ENCODE assay signal across 10 cellular contexts in the genomic region with DNA sequence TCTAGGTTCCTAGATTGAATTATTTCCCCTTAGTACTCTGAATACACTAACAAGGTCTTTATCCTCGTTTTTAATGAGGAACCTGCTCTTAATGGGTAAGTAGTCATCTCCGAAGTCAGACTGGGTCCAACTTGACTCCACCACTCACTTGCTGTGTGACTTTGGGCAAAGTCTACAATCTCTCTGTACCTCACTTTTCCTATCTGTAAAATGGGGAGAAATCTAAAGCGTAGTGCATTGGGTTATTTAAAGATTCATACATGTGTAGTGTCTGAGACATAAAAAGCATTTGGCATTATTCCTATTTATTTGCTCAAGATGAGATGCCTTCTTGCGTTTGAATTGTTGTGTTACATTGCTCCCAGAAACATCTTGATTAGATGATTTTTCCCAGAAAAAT. TPM values are rescaled to one million over a fixed set of nuclear protein-coding genes. Genes with fewer than 3 reads are reported as not detected.
DNase-seq lines count a peak whose midpoint lies in the region; ATAC-seq, FAIRE-seq and TF ChIP-seq lines count a peak whose summit lies in the region.
"Had no signal": no experiment of that assay in that cellular context is flagged by ENCODE, and none has a peak within 500 bp of the region (broad histone marks: within the 10 kb centered on the region; RNA-seq: fewer than 3 reads in every experiment).

No MANE protein-coding gene starts in this region.

- FAIRE-seq in GM12878 (lab: Jason Lieb, UNC): no peak

- H4K20me1 ChIP-seq in GM12878 (ENCODE audit: control insufficient read depth, insufficient read depth): no peaks in the 10 kb centered on the region

- in situ Hi-C loops in GM12878 (cut with MboI): no loop called here

- H3K79me2 ChIP-seq in GM12878 (ENCODE audit: control insufficient read depth, insufficient read depth, low read length): no peaks in the 10 kb centered on the region

- H3K36me3 Mint-ChIP-seq in activated T-cell treated with anti-CD3 and anti-CD28 coated beads, Interleukin-2, amount 50 U/mL, for 4 hours (ENCODE audit: insufficient read depth): no peaks in the 10 kb centered on the region
- no peaks in the 10 kb centered on the region for H3K36me3 Mint-ChIP-seq in memory B cell

- intact Hi-C loops in GM12878 (cut with micrococcal nuclease; ENCODE audit: unreplicated experiment) (no loop called here), thyroid gland (cut with DNase I) (loop anchor here (5.0 kb wide), 1 partner anchor 212 kb away; the partner anchor contains the start of gene TSHR)

- H3K27me3 ChIP-seq in GM12878 (replicated peaks in 1 of 2; ENCODE audit: control insufficient read depth in 2 of 2, insufficient read depth in 2 of 2, low read length in 1 of 2) (no peaks in the 10 kb centered on the region), thyroid gland (no peaks in the 10 kb centered on the region)

- SMC1A ChIA-PET in GM12878 (lab: Charles Lee; ENCODE audit: uncharacterized antibody, unreplicated experiment): interaction anchor here (1.0 to 3.3 kb wide), 8 partner anchors 10 to 284 kb away, joined by 3 to 26 read pairs (median 4); partner anchors contain the start of gene TSHR

- TF ChIP-seq RAD21 in GM12878 (IDR thresholded peaks at IDR 0.05; ENCODE audit: insufficient read depth, low read depth, low read length): no peak

- peaks cover 23% of the 10 kb centered on the region for H3K4me1 Mint-ChIP-seq in activated T-cell treated with anti-CD3 and anti-CD28 coated beads, Interleukin-2, amount 50 U/mL, for 4 hours (ENCODE audit: low read depth)
- H3K4me1 Mint-ChIP-seq in memory B cell: peaks cover 33% of the 10 kb centered on the region

- H3K4me3 Mint-ChIP-seq in activated T-cell treated with anti-CD3 and anti-CD28 coated beads, Interleukin-2, amount 50 U/mL, for 4 hours: peak overlapping the region; percentile 87
- peak overlapping the region; percentile 85 for H3K4me3 Mint-ChIP-seq in memory B cell

- TF ChIP-seq EP300 in GM12878 (IDR thresholded peaks at IDR 0.05; ENCODE audit: borderline replicate concordance in 1 of 2, control insufficient read depth in 1 of 2, low read depth in 2 of 2, low read length in 2 of 2): no peak

- H3K4me3 ChIP-seq in GM12878: peak overlapping the region; percentile 80
- H3K4me3 ChIP-seq in thyroid gland (replicated peaks in 1 of 3): peak overlapping the region in 1 of 3 donors; percentile 46

- no peak for TF ChIP-seq CTCF in GM12878 (IDR thresholded peaks at IDR 0.05 in 2 of 3, conservative IDR thresholded peaks at IDR 0.05 in 1 of 3; ENCODE audit: control insufficient read depth in 2 of 3, extremely low read depth in 1 of 3, insufficient read depth in 1 of 3, low read depth in 3 of 3, low read length in 3 of 3)
- no peak for TF ChIP-seq CTCF in thyroid gland (IDR thresholded peaks at IDR 0.05)

- H3K9me3 Mint-ChIP-seq in activated T-cell treated with anti-CD3 and anti-CD28 coated beads, Interleukin-2, amount 50 U/mL, for 4 hours: no peaks in the 10 kb centered on the region
- H3K9me3 Mint-ChIP-seq in memory B cell: no peaks in the 10 kb centered on the region

- no TSS peak for BruUV-seq in GM12878 (replicated peaks; lab: Mats Ljungman, UMichigan)

- H3K9ac ChIP-seq in GM12878 (ENCODE audit: control insufficient read depth, insufficient read depth, low read length): peak overlapping the region; percentile 59

- WGBS in GM12878 (ENCODE audit: insufficient coverage, insufficient replicate concordance, low lambda C conversion rate, missing lambda C conversion rate): 62% methylated on average over 4 of the region's 4 CpGs
- WGBS in thyroid gland, 2 donors: 59 to 61% methylated on average over 4 of the region's 4 CpGs

- POLR2A ChIA-PET in GM12878 (lab: Charles Lee): interaction anchor here (1.1 to 1.5 kb wide), 3 partner anchors 16 to 300 kb away, joined by 3 to 7 read pairs (median 5); partner anchors contain the start of gene GTF2A1

- CTCF ChIA-PET in GM12878 (lab: Yijun Ruan, JAX): interaction anchor here (1.0 to 5.1 kb wide), 15 partner anchors 12 to 301 kb away, joined by 3 to 69 read pairs (median 9); partner anchors contain the start of gene TSHR

- RAD21 ChIA-PET in GM12878 (lab: Charles Lee; ENCODE audit: unreplicated experiment): interaction anchor here (1.1 to 1.4 kb wide), 4 partner anchors 19 to 228 kb away, joined by 3 to 12 read pairs (median 4); partner anchors contain the start of genes CEP128 and TSHR

- H3K27ac ChIP-seq in GM12878 (ENCODE audit: control insufficient read depth, insufficient read depth) (no peak overlapping the region), thyroid gland (peak overlapping the region; percentile 92 to 98 (median 96))

- H2AFZ ChIP-seq in GM12878 (ENCODE audit: control insufficient read depth, low read depth, low read length): peak overlapping the region; percentile 97

- H3K4me1 ChIP-seq in GM12878 (ENCODE audit: control insufficient read depth, insufficient read depth, low read length) (peaks cover 32% of the 10 kb centered on the region), thyroid gland (peaks cover 40 to 54% of the 10 kb centered on the region in 2 donors)

- TF ChIP-seq POLR2A in GM12878 (IDR thresholded peaks at IDR 0.05; ENCODE audit: low read depth, low read length): no peak
- no peak for TF ChIP-seq POLR2A in thyroid gland (IDR thresholded peaks at IDR 0.05)

- ATAC-seq in activated T-cell treated with anti-CD3 and anti-CD28 coated beads, Interleukin-2, amount 50 U/mL, for 4 hours: no peak
- no peak for ATAC-seq in GM12878
- no peak for ATAC-seq in memory B cell (ENCODE audit: low read depth)

- H3K36me3 ChIP-seq in GM12878 (ENCODE audit: control insufficient read depth in 2 of 2, insufficient read depth in 2 of 2, low read length in 1 of 2) (no peaks in the 10 kb centered on the region), thyroid gland (no peaks in the 10 kb centered on the region)

- no peaks in the 10 kb centered on the region for H3K27me3 Mint-ChIP-seq in activated T-cell treated with anti-CD3 and anti-CD28 coated beads, Interleukin-2, amount 50 U/mL, for 4 hours (ENCODE audit: low read depth)
- H3K27me3 Mint-ChIP-seq in memory B cell: no peaks in the 10 kb centered on the region

- peak overlapping the region; percentile 52 for H3K4me2 ChIP-seq in GM12878 (ENCODE audit: control insufficient read depth, insufficient read depth)

- no peak for DNase-seq in activated T-cell treated with anti-CD3 and anti-CD28 coated beads, Interleukin-2, amount 50 U/mL, for 4 hours
- no peak for DNase-seq in activated T-cell treated with anti-CD3 and anti-CD28 coated beads, Interleukin-2, amount 50 U/mL, for 1 hour
- no peak for DNase-seq in GM12878 (ENCODE audit: low read depth, low spot score)
- DNase-seq in memory B cell (ENCODE audit: low spot score in 2 of 2): no peak
- DNase-seq in thyroid gland: no peak
- no peak for DNase-seq in GM19238 (ENCODE audit: insufficient read length, low spot score)
- no peak for DNase-seq in activated CD8-positive, alpha-beta memory T cell treated with anti-CD3 and anti-CD28 coated beads, Interleukin-2, amount 50 U/mL, for 4 hours
- DNase-seq in HPDE6-E6E7 (ENCODE audit: extremely low spot score): no peak
- DNase-seq: activated gamma-delta T cell, NCI-H226 had no signal

- H3K27ac Mint-ChIP-seq in memory B cell: no peak overlapping the region

- H3K9me3 ChIP-seq in GM12878 (replicated peaks; ENCODE audit: control insufficient read depth, insufficient read depth, low read length) (no peaks in the 10 kb centered on the region), thyroid gland (no peaks in the 10 kb centered on the region)

TF ChIP-seq in GM12878, 131 proteins besides CTCF, POLR2A, EP300 and RAD21:
- TF ChIP-seq RELA (IDR thresholded peaks at IDR 0.05; ENCODE audit: borderline replicate concordance, partially characterized antibody): no peak
- no peak for TF ChIP-seq TCF7 (IDR thresholded peaks at IDR 0.05; ENCODE audit: borderline replicate concordance)
- no peak for TF ChIP-seq KAT2A (conservative IDR thresholded peaks at IDR 0.05; ENCODE audit: control insufficient read depth, low read depth, low read length)
- TF ChIP-seq ZNF384 (IDR thresholded peaks at IDR 0.05; ENCODE audit: borderline replicate concordance, low read depth, low read length): no peak
- no peak for TF ChIP-seq CHD4 (IDR thresholded peaks at IDR 0.05)

RNA-seq across cellular contexts. Expression of gene GTF2A1, which starts 51.5 kb away (rescaled TPM):
- 10 to 100 TPM; 42.8 to 44.4 (median 43.4) TPM for total RNA-seq in activated T-cell treated with anti-CD3 and anti-CD28 coated beads, Interleukin-2, amount 50 U/mL, for 4 hours
- 23.7 and 27.5 TPM in 2 replicates for total RNA-seq in GM12878 (2013; cell fraction: nucleolus; rRNA removed)
- total RNA-seq in GM12878 (2014; rRNA removed) (15.9 and 17.6 TPM in 2 replicates), GM12878 (2014; rRNA removed; fragmentation: Illumina TruSeq; extraction: Trizol) (14.2 and 16.4 TPM in 2 replicates), GM12878 (2021) (23.7 and 26.8 TPM in 2 replicates), thyroid gland (10 to 100 TPM; 31.4 to 51.7 (median 39.7) TPM)
- 7.1 TPM for polyA plus RNA-seq in GM12878 (2011; ENCODE audit: low read depth)
- polyA plus RNA-seq in GM12878 (2011; rRNA removed) (19.7 and 28.7 TPM in 2 replicates), GM12878 (2014; fragmentation: Illumina TruSeq; extraction: Trizol) (15.6 and 19.8 TPM in 2 replicates), GM12878 (2014; fragmentation: Nextera tagmentation; extraction: Ambion mirVana) (1 to 10 TPM; 3.5 to 5.1 TPM), GM12878 (2014; rRNA removed) (17.9 and 18.5 TPM in 2 replicates), GM12878 (2016; fragmentation: Nextera tagmentation; extraction: Ambion mirVana) (1 to 10 TPM; 2.5 to 2.9 TPM)
- 14.9 and 20.2 TPM in 2 replicates for polyA plus RNA-seq in GM12878 (2011; cell fraction: cytosol; rRNA removed)
- 9.4 and 12.6 TPM in 2 replicates for polyA plus RNA-seq in GM12878 (2011; cell fraction: nucleus; rRNA removed)
- 10.3 and 13.0 TPM in 2 replicates for polyA plus RNA-seq in GM12878 (2012)
- 43.7 and 75.0 TPM in 2 replicates for polyA minus RNA-seq in GM12878 (2011; rRNA and poly(A)+ RNA removed)
- polyA minus RNA-seq in GM12878 (2011; cell fraction: cytosol; rRNA and poly(A)+ RNA removed): 19.8 and 26.3 TPM in 2 replicates
- polyA minus RNA-seq in GM12878 (2011; cell fraction: nucleus; rRNA and poly(A)+ RNA removed): 7.3 and 11.6 TPM in 2 replicates
